8 cellular contexts compared by ENCODE assay signal in the genomic region with DNA sequence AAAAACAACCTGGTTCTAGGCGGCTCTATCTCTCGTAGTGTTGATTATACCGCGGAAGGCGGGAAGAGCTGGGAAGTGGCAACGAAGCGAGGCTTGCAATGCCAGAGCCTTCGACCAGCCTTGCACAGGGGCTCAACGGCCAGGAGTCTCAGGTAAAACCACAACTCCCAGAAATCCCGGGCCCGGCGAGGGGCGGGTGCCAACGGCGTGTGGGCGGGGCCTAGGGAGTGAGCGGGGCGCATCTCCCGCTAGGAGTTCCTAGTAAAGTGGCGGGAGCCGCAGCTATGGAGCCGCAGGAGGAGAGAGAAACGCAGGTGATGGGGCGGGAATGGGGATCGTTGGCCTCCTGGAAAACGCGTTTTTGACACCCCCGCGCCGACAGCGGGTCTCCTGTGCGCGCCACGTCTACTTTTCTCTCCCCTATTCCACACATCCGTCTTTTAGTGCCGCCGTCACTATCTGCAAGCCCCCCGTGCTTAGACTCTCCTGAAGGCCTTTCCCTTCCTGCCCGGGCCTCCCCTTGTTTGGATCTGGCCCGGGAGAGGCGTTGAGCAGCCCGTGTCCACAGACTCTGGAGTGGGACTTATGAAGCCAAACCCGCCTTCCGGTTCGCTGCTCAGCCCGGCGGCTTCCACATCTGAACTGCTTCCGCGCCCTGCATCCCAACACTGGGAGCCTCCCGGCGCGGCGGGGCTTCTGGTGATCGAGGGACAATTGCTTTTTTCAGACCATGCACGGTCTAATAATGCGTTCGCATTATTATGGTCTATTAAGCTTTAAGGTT. TPM values are rescaled to one million over a fixed set of nuclear protein-coding genes. Genes with fewer than 3 reads are reported as not detected.
DNase-seq lines count a peak whose midpoint lies in the region; ATAC-seq and TF ChIP-seq lines count a peak whose summit lies in the region.

HAUS1 (plus strand) TSS at position 258 of the 784 bp plus-strand sequence; CDS start at position 285, 27 bp downstream.

- no peaks in the 10 kb centered on the region for H3K9me3 Mint-ChIP-seq in natural killer cell treated with Interleukin-12 subunit alpha and Interleukin-12 subunit beta and Interleukin-15 and Interleukin-18, amount 100 ng/mL, for 72 hours

- H3K36me3 Mint-ChIP-seq in natural killer cell treated with Interleukin-12 subunit alpha and Interleukin-12 subunit beta and Interleukin-15 and Interleukin-18, amount 100 ng/mL, for 72 hours, result peaks cover 4% of the 10 kb centered on the region

- peak within 1 kb of the TSS; percentile 85 to 95 for H3K27ac Mint-ChIP-seq in natural killer cell treated with Interleukin-12 subunit alpha and Interleukin-12 subunit beta and Interleukin-15 and Interleukin-18, amount 100 ng/mL, for 72 hours

- H3K4me3 ChIP-seq in fibroblast of pulmonary artery (replicated peaks; ENCODE audit: low read depth, low read length), result peak within 1 kb of the TSS; percentile 96

- H3K27me3 Mint-ChIP-seq in natural killer cell treated with Interleukin-12 subunit alpha and Interleukin-12 subunit beta and Interleukin-15 and Interleukin-18, amount 100 ng/mL, for 72 hours, result no peaks in the 10 kb centered on the region

- peak; percentile 93 to 94 for ATAC-seq in natural killer cell treated with Interleukin-12 subunit alpha and Interleukin-12 subunit beta and Interleukin-15 and Interleukin-18, amount 100 ng/mL, for 72 hours

- TF ChIP-seq CTCF in fibroblast of pulmonary artery (IDR thresholded peaks at IDR 0.05; ENCODE audit: low read length, missing control alignments), result no peak

- peak within 1 kb of the TSS; percentile 97 for H3K4me3 Mint-ChIP-seq in natural killer cell treated with Interleukin-12 subunit alpha and Interleukin-12 subunit beta and Interleukin-15 and Interleukin-18, amount 100 ng/mL, for 72 hours

- peak; percentile 86 for DNase-seq in EL
- DNase-seq in H4 (ENCODE audit: low spot score), result peak; percentile 74
- peak; percentile 93 for DNase-seq in M059J (ENCODE audit: low read depth)
- DNase-seq in SHP77 treated with DMSO at 0.1 percent for 48 hours (lab: John Stamatoyannopoulos, UW), result peak; percentile 88
- peak; percentile 95 for DNase-seq in activated effector memory CD4-positive, alpha-beta T cell treated with anti-CD3 and anti-CD28 coated beads, Interleukin-2, amount 50 U/mL, for 16 hours
- peak; percentile 79 for DNase-seq in fibroblast of pulmonary artery (ENCODE audit: low read depth)
- peak; percentile 87 for DNase-seq in natural killer cell treated with Interleukin-12 subunit alpha and Interleukin-12 subunit beta and Interleukin-15 and Interleukin-18, amount 100 ng/mL, for 72 hours (ENCODE audit: low spot score)
- DNase-seq in stimulated activated naive CD4-positive, alpha-beta T cell treated with Interleukin-2 at 50 U/mL for 16 hours (lab: John Stamatoyannopoulos, UW), result peak; percentile 78

- peaks cover 5 to 11% of the 10 kb centered on the region in 2 donors for H3K4me1 Mint-ChIP-seq in natural killer cell treated with Interleukin-12 subunit alpha and Interleukin-12 subunit beta and Interleukin-15 and Interleukin-18, amount 100 ng/mL, for 72 hours (ENCODE audit: low read depth in 2 of 2)

RNA-seq across cellular contexts. Expression of gene HAUS1, which starts in this region (rescaled TPM):
- 129 and 133 TPM in 2 replicates for total RNA-seq in H4 (2014; rRNA removed; shearing (Covaris generic))
- 185 and 299 TPM in 2 replicates for total RNA-seq in M059J (2014; rRNA removed; shearing (Covaris generic))
- 10 to 100 TPM; 32.7 to 42.3 TPM for total RNA-seq in natural killer cell treated with Interleukin-12 subunit alpha and Interleukin-12 subunit beta and Interleukin-15 and Interleukin-18, amount 100 ng/mL, for 72 hours

Comparison
In these comparisons a context has a peak if more than half of its experiments do, and no peak if none do; other contexts are left out.
1. Peak in every context shown above with its lines: DNase-seq, ATAC-seq and H3K4me3 ChIP-seq.